Comparison of ENCODE assay signal across 21 cellular contexts in the genomic region with DNA sequence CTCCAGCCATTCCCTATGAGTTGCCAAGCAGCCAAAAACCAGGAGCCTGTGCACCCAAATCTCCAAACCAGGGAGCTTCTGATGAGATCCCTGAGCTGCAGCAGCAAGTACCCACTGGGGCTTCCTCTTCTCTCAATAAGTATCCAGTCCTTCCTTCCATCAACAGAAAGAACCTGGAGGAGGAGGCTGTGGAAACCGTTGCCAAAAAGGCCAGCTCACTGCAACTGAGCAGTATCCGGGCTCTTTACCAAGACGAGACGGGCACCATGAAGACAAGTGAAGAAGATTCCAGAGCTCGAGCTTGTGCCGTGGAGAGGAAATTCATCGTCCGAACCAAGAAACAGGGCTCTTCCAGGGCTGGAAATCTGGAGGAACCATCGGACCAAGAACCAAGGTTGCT. TPM values are rescaled to one million over a fixed set of nuclear protein-coding genes. Genes with fewer than 3 reads are reported as not detected.
DNase-seq lines count a peak whose midpoint lies in the region; ATAC-seq lines count a peak whose summit lies in the region.
"Had no signal": no experiment of that assay in that cellular context is flagged by ENCODE, and none has a peak within 500 bp of the region (broad histone marks: within the 10 kb centered on the region; RNA-seq: fewer than 3 reads in every experiment).

No MANE protein-coding gene starts in this region.

- H3K27me3 ChIP-seq in BLaER1 treated with 17β-estradiol and CSF1 and Interleukin-3, amounts not matched to agents 10 nM and 100 nM: no peaks in the 10 kb centered on the region
- H3K27me3 ChIP-seq: BE2C had no signal

- H3K27ac ChIP-seq in BLaER1 treated with 17β-estradiol and CSF1 and Interleukin-3, amounts not matched to agents 10 nM and 100 nM: no peak overlapping the region
- H3K27ac ChIP-seq: 22Rv1, GM23248 had no signal

- no peak overlapping the region for H3K9ac ChIP-seq in BLaER1 treated with 17β-estradiol and CSF1 and Interleukin-3, amounts not matched to agents 10 nM and 100 nM
- H3K9ac ChIP-seq: GM23248 had no signal

- H3K9me3 ChIP-seq in BLaER1 treated with 17β-estradiol and CSF1 and Interleukin-3, amounts not matched to agents 10 nM and 100 nM (replicated peaks in 1 of 11): no peaks in the 10 kb centered on the region
- H3K9me3 ChIP-seq: BE2C had no signal

- peak overlapping the region in 9 of 11 experiments; percentile 17 to 96 (median 56); a peak in 11 of 22 replicates for H3K4me2 ChIP-seq in BLaER1 treated with 17β-estradiol and CSF1 and Interleukin-3, amounts not matched to agents 10 nM and 100 nM

- ATAC-seq in sciatic nerve: no peak
- no peak for ATAC-seq in GM18907 (IDR thresholded peaks at IDR 0.05; ENCODE audit: unreplicated experiment)

- intact Hi-C loops in sciatic nerve (cut with DNase I): no loop called here

- H3K4me1 ChIP-seq in BLaER1 treated with 17β-estradiol and CSF1 and Interleukin-3, amounts not matched to agents 10 nM and 100 nM: peaks cover 71 to 99% (median 85%) of the 10 kb centered on the region in 10 experiments
- H3K4me1 ChIP-seq: BE2C had no signal

- no peaks in the 10 kb centered on the region for H4K20me1 ChIP-seq in BLaER1 treated with 17β-estradiol and CSF1 and Interleukin-3, amounts not matched to agents 10 nM and 100 nM

- peak; percentile 47 for DNase-seq in cerebellar cortex (ENCODE audit: low spot score)
- DNase-seq in occipital lobe (lab: John Stamatoyannopoulos, UW): peak; percentile 40
- peak; percentile 37 for DNase-seq in superior temporal gyrus (ENCODE audit: extremely low spot score)
- no peak for DNase-seq in sciatic nerve (ENCODE audit: low spot score)
- no peak for DNase-seq in AG08396 (ENCODE audit: low spot score)
- no peak for DNase-seq in activated CD4-positive, alpha-beta T cell treated with anti-CD3 and anti-CD28 coated beads, Interleukin-2, amount 50 U/mL, for 4 hours
- DNase-seq: AML-193; BE2C; Calu3; CD4-positive, alpha-beta memory T cell; COR-L47; DMS53; DMS79 treated with DMSO at 0.1 percent for 48 hours; GM23248; H7; HCEC 1CT had no signal

- no peak overlapping the region for H3K4me3 ChIP-seq in BLaER1 treated with 17β-estradiol and CSF1 and Interleukin-3, amounts not matched to agents 10 nM and 100 nM
- H3K4me3 ChIP-seq: GM23248 had no signal

- H3K36me3 ChIP-seq in BLaER1 treated with 17β-estradiol and CSF1 and Interleukin-3, amounts not matched to agents 10 nM and 100 nM: peaks cover 0 to 5% (median 0%) of the 10 kb centered on the region in 11 experiments; a peak in 2 of 22 replicates
- H3K36me3 ChIP-seq: BE2C had no signal

RNA-seq across cellular contexts. Expression of gene PLA2G2C, which starts 4.4 kb away (rescaled TPM):
- total RNA-seq in occipital lobe (not detected), sciatic nerve (0.36 TPM)
- total RNA-seq: Calu3; CD4-positive, alpha-beta memory T cell; Daoy; GM23248; H1; H7 had no signal

RNA-seq across cellular contexts. Expression of gene UBXN10, which starts 4.9 kb away (rescaled TPM):
- total RNA-seq in occipital lobe: 1.6 TPM
- total RNA-seq in sciatic nerve: 0.13 TPM

RNA-seq across cellular contexts. Expression of gene PLA2G2F, which starts 51.6 kb away (rescaled TPM):
- total RNA-seq in occipital lobe (not detected), sciatic nerve (not detected)
- total RNA-seq: Calu3; CD4-positive, alpha-beta memory T cell; Daoy; GM23248; H1; H7 had no signal

Comparison
In these comparisons a context has a peak if more than half of its experiments do, and no peak if none do; other contexts are left out.
1. DNase-seq: peak in cerebellar cortex (single experiment), occipital lobe (single experiment) and superior temporal gyrus (single experiment); none in sciatic nerve (single experiment), AG08396 (single experiment) and activated CD4-positive, alpha-beta T cell treated with anti-CD3 and anti-CD28 coated beads, Interleukin-2, amount 50 U/mL, for 4 hours (0 of 2).